Comparison of ENCODE assay signal across 11 cellular contexts in genomic region chr6:18477301-18477941, GRCh38.
DNase-seq lines count a peak whose midpoint lies in the region; ATAC-seq and TF ChIP-seq lines count a peak whose summit lies in the region.
"Had no signal": no experiment of that assay in that cellular context is flagged by ENCODE, and none has a peak within 500 bp of the region (broad histone marks: within the 10 kb centered on the region; RNA-seq: fewer than 3 reads in every experiment).

No MANE protein-coding gene starts in this region.

- peak overlapping the region in 3 of 11 experiments; percentile 12 to 39 (median 31); a peak in 4 of 22 replicates for H3K9ac ChIP-seq in BLaER1 treated with 17β-estradiol and CSF1 and Interleukin-3, amounts not matched to agents 10 nM and 100 nM
- peak overlapping the region; percentile 57 for H3K9ac ChIP-seq in mesenchymal stem cell (ENCODE audit: low read length)

- no peak overlapping the region for H3K4ac ChIP-seq in mesenchymal stem cell (ENCODE audit: low read depth in 1 of 2, low read length in 2 of 2)

- peak overlapping the region in 7 of 11 experiments; percentile 9 to 82 (median 74); a peak in 14 of 22 replicates for H3K4me2 ChIP-seq in BLaER1 treated with 17β-estradiol and CSF1 and Interleukin-3, amounts not matched to agents 10 nM and 100 nM
- no peak overlapping the region for H3K4me2 ChIP-seq in mesenchymal stem cell (ENCODE audit: low read length, poor library complexity, severe bottlenecking)

- H4K20me1 ChIP-seq in BLaER1 treated with 17β-estradiol and CSF1 and Interleukin-3, amounts not matched to agents 10 nM and 100 nM: no peaks in the 10 kb centered on the region

- H3K36me3 Mint-ChIP-seq in activated B cell treated with CpG ODN at 0.5 μM for 24 hours (ENCODE audit: low read depth): no peaks in the 10 kb centered on the region

- ATAC-seq in HG02763 (IDR thresholded peaks at IDR 0.05; ENCODE audit: unreplicated experiment): peak; percentile 47
- peak; percentile 80 for ATAC-seq in activated B cell treated with CpG ODN at 0.5 μM for 24 hours (ENCODE audit: low read depth)

- H2AK5ac ChIP-seq in mesenchymal stem cell (ENCODE audit: low read length, severe bottlenecking): no peak overlapping the region

- POLR2A ChIA-PET in activated B cell treated with CpG ODN at 0.5 μM for 24 hours (lab: Charles Lee): interaction anchor here (0.7 to 1.7 kb wide), 3 partner anchors 147 to 166 kb away, joined by 3 to 8 read pairs (median 7); no protein-coding TSS in a partner anchor

- peaks cover 46% of the 10 kb centered on the region for H3K4me1 Mint-ChIP-seq in activated B cell treated with CpG ODN at 0.5 μM for 24 hours

- TF ChIP-seq POLR2A in uterus (IDR thresholded peaks at IDR 0.05): no peak

- no peak overlapping the region for H3K18ac ChIP-seq in mesenchymal stem cell (ENCODE audit: low read depth in 1 of 2, low read length in 2 of 2)

- H3K9me3 Mint-ChIP-seq in activated B cell treated with CpG ODN at 0.5 μM for 24 hours: peaks cover 6% of the 10 kb centered on the region

- no peak overlapping the region for H2BK5ac ChIP-seq in mesenchymal stem cell (ENCODE audit: low read depth, low read length, poor library complexity, severe bottlenecking)

- H3K36me3 ChIP-seq in BLaER1 treated with 17β-estradiol and CSF1 and Interleukin-3, amounts not matched to agents 10 nM and 100 nM: no peaks in the 10 kb centered on the region
- H3K36me3 ChIP-seq in mesenchymal stem cell (ENCODE audit: control insufficient read depth in 1 of 2, insufficient read depth in 2 of 2, low read depth in 1 of 2, low read length in 2 of 2): no peaks in the 10 kb centered on the region
- H3K36me3 ChIP-seq in effector memory CD4-positive, alpha-beta T cell (ENCODE audit: control insufficient read depth, insufficient read depth, low read length): no peaks in the 10 kb centered on the region
- H3K36me3 ChIP-seq in uterus: no peaks in the 10 kb centered on the region
- H3K36me3 ChIP-seq: Peyer's patch had no signal

- H2BK15ac ChIP-seq in mesenchymal stem cell (ENCODE audit: low read depth, poor library complexity, severe bottlenecking): no peak overlapping the region

- TF ChIP-seq CTCF in activated B cell treated with CpG ODN at 0.5 μM for 24 hours (IDR thresholded peaks at IDR 0.05) (no peak), uterus (IDR thresholded peaks at IDR 0.05) (no peak)

- peak overlapping the region; percentile 82 for H3K27ac Mint-ChIP-seq in activated B cell treated with CpG ODN at 0.5 μM for 24 hours

- no peaks in the 10 kb centered on the region for H3K27me3 Mint-ChIP-seq in activated B cell treated with CpG ODN at 0.5 μM for 24 hours

- H3K9me3 ChIP-seq in BLaER1 treated with 17β-estradiol and CSF1 and Interleukin-3, amounts not matched to agents 10 nM and 100 nM (replicated peaks in 1 of 11): peaks cover 0 to 15% (median 0%) of the 10 kb centered on the region in 11 experiments; a peak in 6 of 22 replicates
- H3K9me3 ChIP-seq in mesenchymal stem cell (ENCODE audit: control insufficient read depth, low read length) (no peaks in the 10 kb centered on the region), uterus (no peaks in the 10 kb centered on the region)
- no peaks in the 10 kb centered on the region for H3K9me3 ChIP-seq in effector memory CD4-positive, alpha-beta T cell (ENCODE audit: control insufficient read depth, low read length)
- H3K9me3 ChIP-seq: Peyer's patch had no signal

- no peaks in the 10 kb centered on the region for H3K79me1 ChIP-seq in mesenchymal stem cell (replicated peaks; ENCODE audit: low read length, poor library complexity, severe bottlenecking)

- H4K91ac ChIP-seq in mesenchymal stem cell (ENCODE audit: low read length): no peak overlapping the region

- H3K27me3 ChIP-seq in BLaER1 treated with 17β-estradiol and CSF1 and Interleukin-3, amounts not matched to agents 10 nM and 100 nM: no peaks in the 10 kb centered on the region
- H3K27me3 ChIP-seq in mesenchymal stem cell (ENCODE audit: control insufficient read depth in 1 of 2, insufficient read depth in 1 of 2, low read length in 2 of 2) (no peaks in the 10 kb centered on the region), uterus (no peaks in the 10 kb centered on the region)
- no peaks in the 10 kb centered on the region for H3K27me3 ChIP-seq in effector memory CD4-positive, alpha-beta T cell (replicated peaks; ENCODE audit: control insufficient read depth, insufficient read depth, low read length, poor library complexity, severe bottlenecking)
- H3K27me3 ChIP-seq: Peyer's patch had no signal

- no peak overlapping the region for H3K23ac ChIP-seq in mesenchymal stem cell (ENCODE audit: low read length in 2 of 2)

- H3K4me1 ChIP-seq in BLaER1 treated with 17β-estradiol and CSF1 and Interleukin-3, amounts not matched to agents 10 nM and 100 nM: peaks cover 7 to 74% (median 12%) of the 10 kb centered on the region in 10 experiments; a peak in 15 of 20 replicates
- H3K4me1 ChIP-seq in mesenchymal stem cell (ENCODE audit: control insufficient read depth, insufficient read depth, low read depth, low read length) (peaks cover 1% of the 10 kb centered on the region), uterus (no peaks in the 10 kb centered on the region)
- no peaks in the 10 kb centered on the region for H3K4me1 ChIP-seq in effector memory CD4-positive, alpha-beta T cell (ENCODE audit: control insufficient read depth, insufficient read depth, low read length, poor library complexity, severe bottlenecking)
- H3K4me1 ChIP-seq: Peyer's patch had no signal

- H4K8ac ChIP-seq in mesenchymal stem cell (ENCODE audit: low read length): no peak overlapping the region

- peak overlapping the region; percentile 55 for H3K4me3 Mint-ChIP-seq in activated B cell treated with CpG ODN at 0.5 μM for 24 hours

- DNase-seq in activated B cell treated with CpG ODN at 0.5 μM for 24 hours (no peak), mesenchymal stem cell (no peak), uterus (no peak)
- DNase-seq in central memory CD4-positive, alpha-beta T cell: no peak
- DNase-seq in effector memory CD4-positive, alpha-beta T cell: no peak
- DNase-seq in activated CD4-positive, alpha-beta T cell treated with anti-CD3 and anti-CD28 coated beads for 1 hour: no peak
- DNase-seq: COR-L47, glutamatergic neuron, Peyer's patch had no signal

- no peak overlapping the region for H2BK120ac ChIP-seq in mesenchymal stem cell (ENCODE audit: low read depth, low read length)

- CTCF ChIA-PET in activated B cell treated with CpG ODN at 0.5 μM for 24 hours (lab: Charles Lee): interaction anchor here (1.0 to 1.2 kb wide), 2 partner anchors 26 to 76 kb away, joined by 3 read pairs; no protein-coding TSS in a partner anchor

- no peak overlapping the region for H2BK12ac ChIP-seq in mesenchymal stem cell (ENCODE audit: low read length in 2 of 2)

- no peak overlapping the region for H2AFZ ChIP-seq in mesenchymal stem cell (ENCODE audit: low read depth, low read length)

- no peak overlapping the region for H3K14ac ChIP-seq in mesenchymal stem cell (ENCODE audit: low read length in 2 of 2)

- H3K27ac ChIP-seq in BLaER1 treated with 17β-estradiol and CSF1 and Interleukin-3, amounts not matched to agents 10 nM and 100 nM: peak overlapping the region in 6 of 11 experiments; percentile 21 to 75 (median 68); a peak in 12 of 22 replicates
- H3K27ac ChIP-seq in mesenchymal stem cell (ENCODE audit: low read length, poor library complexity, severe bottlenecking): no peak overlapping the region
- no peak overlapping the region for H3K27ac ChIP-seq in effector memory CD4-positive, alpha-beta T cell (ENCODE audit: insufficient read depth, low read length, poor library complexity, severe bottlenecking)
- H3K27ac ChIP-seq in uterus: peak overlapping the region in 1 of 2 donors; percentile 60
- H3K27ac ChIP-seq: Peyer's patch had no signal

- no peak overlapping the region for H3K4me3 ChIP-seq in BLaER1 treated with 17β-estradiol and CSF1 and Interleukin-3, amounts not matched to agents 10 nM and 100 nM
- peak overlapping the region in 1 of 2 experiments; percentile 26 for H3K4me3 ChIP-seq in mesenchymal stem cell (ENCODE audit: insufficient read depth in 1 of 2, low read depth in 1 of 2, low read length in 2 of 2)
- no peak overlapping the region for H3K4me3 ChIP-seq in effector memory CD4-positive, alpha-beta T cell (ENCODE audit: insufficient read depth, low read depth, low read length, poor library complexity, severe bottlenecking)
- no peak overlapping the region for H3K4me3 ChIP-seq in uterus
- H3K4me3 ChIP-seq: Peyer's patch had no signal

- intact Hi-C loops in activated B cell treated with CpG ODN at 0.5 μM for 24 hours (cut with micrococcal nuclease): loop anchor here (5.0 to 10.0 kb wide), 3 partner anchors 75 to 493 kb away; partner anchors contain the start of genes KIF13A and RNF144B
- intact Hi-C loops in uterus (cut with DNase I; ENCODE audit: low total_unique reads): no loop called here

- WGBS in mesenchymal stem cell: 91% methylated on average over 1 of the region's 2 CpGs

Comparison
In these comparisons a context has a peak if more than half of its experiments do, and no peak if none do; other contexts are left out.
1. H3K27ac ChIP-seq: peak in BLaER1 treated with 17β-estradiol and CSF1 and Interleukin-3, amounts not matched to agents 10 nM and 100 nM (6 of 11); none in mesenchymal stem cell (single experiment) and effector memory CD4-positive, alpha-beta T cell (single experiment).